18 cellular contexts compared by ENCODE assay signal in genomic region chr11:84291996-84292395, GRCh38.
A peak's percentile ranks its signal among the peaks of the same experiment; 100 is the strongest.
DNase-seq lines count a peak whose midpoint lies in the region; ATAC-seq and TF ChIP-seq lines count a peak whose summit lies in the region.
"Had no signal": no experiment of that assay in that cellular context is flagged by ENCODE, and none has a peak within 500 bp of the region (broad histone marks: within the 10 kb centered on the region; RNA-seq: fewer than 3 reads in every experiment).

No MANE protein-coding gene starts in this region.

- peak; percentile 12 for DNase-seq in GM03348 (ENCODE audit: low spot score)
- peak; percentile 42 for DNase-seq in astrocyte of the hippocampus (ENCODE audit: low read depth, low spot score)
- peak; percentile 24 for DNase-seq in fibroblast of the aortic adventitia (ENCODE audit: low read depth)
- no peak for DNase-seq in smooth muscle cell (lab: John Stamatoyannopoulos, UW; ENCODE audit: unreplicated experiment)
- no peak for DNase-seq in left lobe of liver (ENCODE audit: low spot score)
- no peak for DNase-seq in NCI-H187 treated with DMSO at 0.1 percent for 48 hours (lab: John Stamatoyannopoulos, UW)
- DNase-seq: AML-193, DMS 273 treated with DMSO at 0.1 percent for 48 hours, GF-D8, HFFc6, Kasumi-1, NCI-H1105, NCI-H1694, NCI-H345, NCI-H526 treated with DMSO at 0.1 percent for 48 hours had no signal

- no peak overlapping the region for H3K4me3 ChIP-seq in fibroblast of the aortic adventitia (ENCODE audit: low read depth, low read length)
- no peak overlapping the region for H3K4me3 ChIP-seq in smooth muscle cell
- H3K4me3 ChIP-seq: A549, SJSA1 had no signal

- H3K4me1 ChIP-seq in smooth muscle cell (ENCODE audit: low read depth) = peaks cover 7% of the 10 kb centered on the region
- H3K4me1 ChIP-seq: A549 had no signal

- peak overlapping the region; percentile 19 for H2AFZ ChIP-seq in smooth muscle cell (ENCODE audit: low read depth)

- 74% methylated on average over 4 of the region's 4 CpGs for WGBS in smooth muscle cell (ENCODE audit: low lambda C conversion rate)

- H3K27ac ChIP-seq in smooth muscle cell (ENCODE audit: low read depth) = peak overlapping the region; percentile 96
- H3K27ac ChIP-seq: A549, SJSA1 had no signal

- ATAC-seq in GM19324 (IDR thresholded peaks at IDR 0.05; ENCODE audit: low FRiP score, unreplicated experiment) = no peak
- no peak for ATAC-seq in left lobe of liver
- ATAC-seq: A549 had no signal

- no peak overlapping the region for H3K4me2 ChIP-seq in smooth muscle cell
- H3K4me2 ChIP-seq: A549 had no signal

- H3K9me3 ChIP-seq in smooth muscle cell (replicated peaks; ENCODE audit: low read depth) = no peaks in the 10 kb centered on the region
- H3K9me3 ChIP-seq: A549, SJSA1 had no signal

- no peak overlapping the region for H3K9ac ChIP-seq in smooth muscle cell (ENCODE audit: low read depth)

- no peak for TF ChIP-seq CTCF in fibroblast of the aortic adventitia (IDR thresholded peaks at IDR 0.05; ENCODE audit: insufficient read depth, low read length)
- TF ChIP-seq CTCF in smooth muscle cell (IDR thresholded peaks at IDR 0.05; ENCODE audit: borderline replicate concordance, insufficient read depth, poor library complexity, severe bottlenecking) = no peak

- peaks cover 13% of the 10 kb centered on the region for H3F3A ChIP-seq in smooth muscle cell (ENCODE audit: low read depth)

- H3K36me3 ChIP-seq in smooth muscle cell (ENCODE audit: low read depth) = no peaks in the 10 kb centered on the region
- H3K36me3 ChIP-seq: SJSA1 had no signal

- no peaks in the 10 kb centered on the region for H3K79me2 ChIP-seq in smooth muscle cell (ENCODE audit: low read depth)

- H3K27me3 ChIP-seq in smooth muscle cell (ENCODE audit: low read depth) = no peaks in the 10 kb centered on the region
- H3K27me3 ChIP-seq: SJSA1 had no signal

- no peaks in the 10 kb centered on the region for H4K20me1 ChIP-seq in smooth muscle cell (ENCODE audit: low read depth)

Comparison
In these comparisons a context has a peak if more than half of its experiments do, and no peak if none do; other contexts are left out.
1. DNase-seq: peak in GM03348 (single experiment), astrocyte of the hippocampus (single experiment) and fibroblast of the aortic adventitia (single experiment); none in smooth muscle cell (single experiment), left lobe of liver (single experiment) and NCI-H187 treated with DMSO at 0.1 percent for 48 hours (single experiment).